ENCODE assay signal across 1 cellular context in the genomic region with DNA sequence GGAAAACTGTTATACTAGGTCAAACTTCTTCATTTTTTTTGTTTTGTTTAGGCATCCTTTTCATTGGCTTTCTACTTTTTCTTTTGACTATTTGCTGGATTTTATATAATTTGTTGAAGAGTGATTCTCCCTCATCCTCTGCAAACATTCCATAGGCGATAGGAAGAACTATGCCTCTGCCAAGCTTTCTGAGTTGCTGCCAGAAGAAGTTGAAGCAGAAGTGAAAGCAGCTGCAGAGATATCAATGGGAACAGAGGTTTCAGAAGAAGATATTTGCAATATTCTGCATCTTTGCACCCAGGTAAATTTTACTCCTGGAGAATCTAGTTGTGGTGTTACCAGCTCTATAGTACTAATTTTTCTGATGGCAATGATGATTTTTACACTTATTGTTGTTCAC.
TF ChIP-seq lines count a peak whose summit lies in the region.

No MANE protein-coding gene starts in this region.

TF ChIP-seq in IMR-90, 13 proteins besides CTCF, POLR2A, EP300 and RAD21:
- TF ChIP-seq RCOR1 (IDR thresholded peaks at IDR 0.05; ENCODE audit: insufficient replicate concordance, low read length) (no peak), SMC3 (IDR thresholded peaks at IDR 0.05; ENCODE audit: low read depth, low read length) (no peak), CEBPB (IDR thresholded peaks at IDR 0.05; ENCODE audit: low read depth, low read length) (no peak)
